Comparison of ENCODE assay signal across 12 cellular contexts in genomic region chr11:19988598-19988997, GRCh38.
A peak's percentile ranks its signal among the peaks of the same experiment; 100 is the strongest.
DNase-seq lines count a peak whose midpoint lies in the region; ATAC-seq and TF ChIP-seq lines count a peak whose summit lies in the region.
"Had no signal": no experiment of that assay in that cellular context is flagged by ENCODE, and none has a peak within 500 bp of the region (broad histone marks: within the 10 kb centered on the region; RNA-seq: fewer than 3 reads in every experiment).

No MANE protein-coding gene starts in this region.

- H3K27me3 ChIP-seq in right cardiac atrium (ENCODE audit: control insufficient read depth, insufficient read depth) = no peaks in the 10 kb centered on the region
- no peaks in the 10 kb centered on the region for H3K27me3 ChIP-seq in rectal smooth muscle tissue (ENCODE audit: control insufficient read depth, insufficient read depth, low read length)
- H3K27me3 ChIP-seq in SJCRH30 = no peaks in the 10 kb centered on the region
- H3K27me3 ChIP-seq in A673 (replicated peaks; ENCODE audit: insufficient read depth, low read depth, low read length, poor library complexity) = no peaks in the 10 kb centered on the region

- peaks cover 26% of the 10 kb centered on the region for H3K36me3 Mint-ChIP-seq in brain

- TF ChIP-seq CTCF in brain (conservative IDR thresholded peaks at IDR 0.05) = no peak
- TF ChIP-seq CTCF in A673 (conservative IDR thresholded peaks at IDR 0.05; ENCODE audit: low read depth, low read length) = no peak

- peaks cover 3% of the 10 kb centered on the region for H3K36me3 ChIP-seq in rectal smooth muscle tissue (ENCODE audit: control insufficient read depth, insufficient read depth, low read length)
- H3K36me3 ChIP-seq in SJCRH30 = peaks cover 29% of the 10 kb centered on the region
- H3K36me3 ChIP-seq in A673 (ENCODE audit: insufficient read depth, low read length, poor library complexity, severe bottlenecking) = no peaks in the 10 kb centered on the region

- ATAC-seq in right cardiac atrium (peak; percentile 82 to 84), GM18868 (IDR thresholded peaks at IDR 0.05; ENCODE audit: unreplicated experiment) (no peak)
- ATAC-seq: HepG2 had no signal

- peaks cover 0 to 8% (median 0%) of the 10 kb centered on the region in 5 experiments for H3K9me3 Mint-ChIP-seq in brain

- peak overlapping the region; percentile 29 to 99 (median 89) for H3K27ac Mint-ChIP-seq in brain

- CTCF ChIA-PET in A673 (lab: Charles Lee) = no interaction called here

- H3K9me3 ChIP-seq in right cardiac atrium (ENCODE audit: control insufficient read depth, low read length) = no peaks in the 10 kb centered on the region
- peaks cover 3% of the 10 kb centered on the region; the same call in 1 of the 2 replicates for H3K9me3 ChIP-seq in SJCRH30 (replicated peaks)
- no peaks in the 10 kb centered on the region for H3K9me3 ChIP-seq in A673 (ENCODE audit: low read depth, low read length, poor library complexity, severe bottlenecking)

- intact Hi-C loops in right cardiac atrium (cut with DNase I) = no loop called here
- intact Hi-C loops in A673 (cut with micrococcal nuclease; ENCODE audit: unreplicated experiment) = no loop called here

- H3K27me3 Mint-ChIP-seq in brain = peaks cover 8% of the 10 kb centered on the region

- H3K4me1 Mint-ChIP-seq in brain = peaks cover 35% of the 10 kb centered on the region

- BruUV-seq in A673 (replicated peaks; lab: Mats Ljungman, UMichigan) = no TSS peak

- 30% methylated on average over 2 of the region's 2 CpGs for WGBS in right cardiac atrium

- H3K9ac ChIP-seq in rectal smooth muscle tissue (ENCODE audit: low read length) = no peak overlapping the region

- DNase-seq in ELR (ENCODE audit: low read depth) (peak; percentile 6), right cardiac atrium (peak in 2 of 3 donors; percentile 54 to 61), SJCRH30 (no peak), A673 (ENCODE audit: low spot score) (no peak), NCI-H2196 (lab: John Stamatoyannopoulos, UW; ENCODE audit: unreplicated experiment) (no peak)
- DNase-seq: activated CD8-positive, alpha-beta memory T cell treated with anti-CD3 and anti-CD28 coated beads, Interleukin-2, amount 50 U/mL, for 48 hours; DMS79; stimulated activated CD4-positive, alpha-beta T cell treated with anti-CD3 and anti-CD28 coated beads, Interleukin-4, amount 100 ng/mL, for 1 hour had no signal

- POLR2A ChIA-PET in A673 (lab: Charles Lee; ENCODE audit: low non-redundant PET) = no interaction called here

- peak overlapping the region; percentile 47 for H3K27ac ChIP-seq in right cardiac atrium (ENCODE audit: low read length)
- peak overlapping the region; percentile 68 for H3K27ac ChIP-seq in rectal smooth muscle tissue (ENCODE audit: low read depth, low read length)
- no peak overlapping the region for H3K27ac ChIP-seq in SJCRH30
- H3K27ac ChIP-seq in A673 (ENCODE audit: low read depth, low read length, poor library complexity, severe bottlenecking) = no peak overlapping the region

- H3K4me3 Mint-ChIP-seq in brain = no peak overlapping the region

- peaks cover 3% of the 10 kb centered on the region for H3K4me1 ChIP-seq in right cardiac atrium (ENCODE audit: control insufficient read depth, insufficient read depth, low read length)
- peaks cover 22% of the 10 kb centered on the region for H3K4me1 ChIP-seq in rectal smooth muscle tissue (ENCODE audit: control insufficient read depth, insufficient read depth, low read length)
- no peaks in the 10 kb centered on the region for H3K4me1 ChIP-seq in SJCRH30
- no peaks in the 10 kb centered on the region for H3K4me1 ChIP-seq in A673 (ENCODE audit: insufficient read depth, low read length, poor library complexity, severe bottlenecking)

- H3K4me3 ChIP-seq in right cardiac atrium (ENCODE audit: low read length) = no peak overlapping the region
- H3K4me3 ChIP-seq in rectal smooth muscle tissue (ENCODE audit: low read length) = no peak overlapping the region
- H3K4me3 ChIP-seq in SJCRH30 = no peak overlapping the region
- no peak overlapping the region for H3K4me3 ChIP-seq in A673 (ENCODE audit: low read depth, low read length, poor library complexity, severe bottlenecking)

Comparison
In these comparisons a context has a peak if more than half of its experiments do, and no peak if none do; other contexts are left out.
1. DNase-seq: peak in ELR (single experiment) and right cardiac atrium (2 of 3); none in SJCRH30 (0 of 2), A673 (single experiment) and NCI-H2196 (single experiment).
2. H3K27ac ChIP-seq: peak in right cardiac atrium (single experiment) and rectal smooth muscle tissue (single experiment); none in SJCRH30 (single experiment) and A673 (single experiment).